17 cellular contexts compared by ENCODE assay signal in the genomic region with DNA sequence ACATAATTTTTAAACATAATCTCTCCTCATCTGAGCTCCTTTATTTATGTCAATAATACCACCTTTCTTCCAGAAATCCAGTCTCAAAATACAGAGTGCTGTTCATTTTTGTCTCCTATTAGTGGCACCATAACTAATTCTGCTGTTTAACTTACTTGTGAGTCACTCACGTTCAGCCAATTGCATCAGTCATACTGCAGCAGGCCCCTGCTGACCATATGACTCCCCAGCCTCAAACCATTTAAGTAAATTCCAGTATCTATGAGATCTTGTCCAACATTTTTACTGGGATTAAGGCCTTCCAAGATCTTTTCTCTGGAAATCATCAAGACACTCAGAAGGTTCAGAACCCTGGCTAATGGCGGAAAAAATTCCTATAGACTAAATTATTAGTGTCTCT.
DNase-seq lines count a peak whose midpoint lies in the region; ATAC-seq and TF ChIP-seq lines count a peak whose summit lies in the region.
"Had no signal": no experiment of that assay in that cellular context is flagged by ENCODE, and none has a peak within 500 bp of the region (broad histone marks: within the 10 kb centered on the region; RNA-seq: fewer than 3 reads in every experiment).

No MANE protein-coding gene starts in this region.

- CTCF ChIA-PET in OCI-LY7 (lab: Charles Lee; ENCODE audit: unreplicated experiment) = no interaction called here
- CTCF ChIA-PET in CD4-positive, alpha-beta T cell (lab: Charles Lee) = no interaction called here

- no peak overlapping the region for H3K14ac ChIP-seq in mesenchymal stem cell (ENCODE audit: low read length in 2 of 2)

- H3K27ac ChIP-seq in brain microvascular endothelial cell (no peak overlapping the region), mesenchymal stem cell (ENCODE audit: low read length, poor library complexity, severe bottlenecking) (no peak overlapping the region), coronary artery (no peak overlapping the region), OCI-LY7 (ENCODE audit: low read depth, low read length, poor library complexity, severe bottlenecking) (no peak overlapping the region)
- no peak overlapping the region for H3K27ac ChIP-seq in CD4-positive, alpha-beta T cell (ENCODE audit: low read depth, low read length)

- POLR2A ChIA-PET in OCI-LY7 (lab: Charles Lee) = interaction anchor here (1.1 kb wide), 1 partner anchor 28 kb away, joined by 3 read pairs; no protein-coding TSS in a partner anchor
- POLR2A ChIA-PET in CD4-positive, alpha-beta T cell (lab: Charles Lee) = no interaction called here

- H4K8ac ChIP-seq in mesenchymal stem cell (ENCODE audit: low read length) = no peak overlapping the region

- no peaks in the 10 kb centered on the region for H3K27me3 Mint-ChIP-seq in CD4-positive, alpha-beta T cell
- H3K27me3 Mint-ChIP-seq: CD4-positive, alpha-beta memory T cell had no signal

- no peak overlapping the region for H3K9ac ChIP-seq in mesenchymal stem cell (ENCODE audit: low read length)

- no TSS peak for BruUV-seq in OCI-LY7 (replicated peaks; lab: Mats Ljungman, UMichigan)

- no peak overlapping the region for H2BK12ac ChIP-seq in mesenchymal stem cell (ENCODE audit: low read length in 2 of 2)

- no peak overlapping the region for H2AFZ ChIP-seq in mesenchymal stem cell (ENCODE audit: low read depth, low read length)
- H2AFZ ChIP-seq in OCI-LY7 (ENCODE audit: low read length) = no peak overlapping the region

- H3K4me1 ChIP-seq in mesenchymal stem cell (ENCODE audit: control insufficient read depth, insufficient read depth, low read depth, low read length) (no peaks in the 10 kb centered on the region), OCI-LY7 (ENCODE audit: insufficient read depth, low read length, poor library complexity, severe bottlenecking) (no peaks in the 10 kb centered on the region)

- WGBS in mesenchymal stem cell = 67% methylated on average over 1 of the region's 2 CpGs

- TF ChIP-seq CTCF in brain microvascular endothelial cell (IDR thresholded peaks at IDR 0.05; ENCODE audit: low read depth, low read length, missing control alignments) = no peak
- TF ChIP-seq CTCF in coronary artery (IDR thresholded peaks at IDR 0.05) = no peak
- TF ChIP-seq CTCF in OCI-LY7 (conservative IDR thresholded peaks at IDR 0.05; ENCODE audit: low read length) = no peak
- TF ChIP-seq CTCF in omental fat pad (IDR thresholded peaks at IDR 0.05) = no peak
- no peak for TF ChIP-seq CTCF in CD4-positive, alpha-beta T cell (IDR thresholded peaks at IDR 0.05)

- no peaks in the 10 kb centered on the region for H3K36me3 Mint-ChIP-seq in CD4-positive, alpha-beta T cell (ENCODE audit: low read depth)
- H3K36me3 Mint-ChIP-seq: CD4-positive, alpha-beta memory T cell had no signal

- peaks cover 2% of the 10 kb centered on the region for H3K9me3 Mint-ChIP-seq in CD4-positive, alpha-beta T cell

- no peak overlapping the region for H3K4me3 ChIP-seq in brain microvascular endothelial cell (ENCODE audit: low read depth, low read length)
- no peak overlapping the region for H3K4me3 ChIP-seq in mesenchymal stem cell (ENCODE audit: insufficient read depth in 1 of 2, low read depth in 1 of 2, low read length in 2 of 2)
- H3K4me3 ChIP-seq in coronary artery = no peak overlapping the region
- H3K4me3 ChIP-seq in OCI-LY7 (ENCODE audit: low read depth, low read length, poor library complexity, severe bottlenecking) = no peak overlapping the region

- in situ Hi-C loops in brain microvascular endothelial cell (cut with HindIII; ENCODE audit: low pct_ligation_motif_present, low sequenced_read_pairs) = no loop called here

- DNase-seq in COLO829 (ENCODE audit: low spot score) (peak; percentile 6), OCI-M1 (lab: John Stamatoyannopoulos, UW) (peak; percentile 12), brain microvascular endothelial cell (peak; percentile 16), mesenchymal stem cell (peak; percentile 40), coronary artery (ENCODE audit: low spot score) (no peak), OCI-LY7 (ENCODE audit: low spot score) (no peak), omental fat pad (ENCODE audit: low spot score) (no peak)
- no peak for DNase-seq in CD4-positive, alpha-beta T cell
- DNase-seq: CD4-positive, alpha-beta memory T cell; H7; Kasumi-1; MV-4-11; NCI-H1436; NCI-H2081 treated with DMSO at 0.1 percent for 48 hours; NCI-H2227 treated with DMSO at 0.1 percent for 48 hours; Right ventricle myocardium superior had no signal

- no peak overlapping the region for H2AK5ac ChIP-seq in mesenchymal stem cell (ENCODE audit: low read length, severe bottlenecking)

- H3K9me2 ChIP-seq in OCI-LY7 (ENCODE audit: insufficient read depth, low read length) = no peaks in the 10 kb centered on the region

- no peak overlapping the region for H3K18ac ChIP-seq in mesenchymal stem cell (ENCODE audit: low read depth in 1 of 2, low read length in 2 of 2)

- H2BK120ac ChIP-seq in mesenchymal stem cell (ENCODE audit: low read depth, low read length) = no peak overlapping the region

- H3K79me1 ChIP-seq in mesenchymal stem cell (replicated peaks; ENCODE audit: low read length, poor library complexity, severe bottlenecking) = no peaks in the 10 kb centered on the region

- no peak overlapping the region for H2BK15ac ChIP-seq in mesenchymal stem cell (ENCODE audit: low read depth, poor library complexity, severe bottlenecking)

- H3K27me3 ChIP-seq in brain microvascular endothelial cell (replicated peaks) = no peaks in the 10 kb centered on the region
- H3K27me3 ChIP-seq in mesenchymal stem cell (ENCODE audit: control insufficient read depth in 1 of 2, insufficient read depth in 1 of 2, low read length in 2 of 2) = no peaks in the 10 kb centered on the region
- no peaks in the 10 kb centered on the region for H3K27me3 ChIP-seq in CD4-positive, alpha-beta T cell (ENCODE audit: control insufficient read depth, insufficient read depth, low read length)

- H3K4me2 ChIP-seq in mesenchymal stem cell (ENCODE audit: low read length, poor library complexity, severe bottlenecking) = no peak overlapping the region
- no peak overlapping the region for H3K4me2 ChIP-seq in OCI-LY7 (ENCODE audit: low read length)

- H3K36me3 ChIP-seq in brain microvascular endothelial cell (replicated peaks) = no peaks in the 10 kb centered on the region
- H3K36me3 ChIP-seq in mesenchymal stem cell (ENCODE audit: control insufficient read depth in 1 of 2, insufficient read depth in 2 of 2, low read depth in 1 of 2, low read length in 2 of 2) = no peaks in the 10 kb centered on the region
- H3K36me3 ChIP-seq in OCI-LY7 (ENCODE audit: insufficient read depth, low read length) = no peaks in the 10 kb centered on the region

- H3K9me3 ChIP-seq in mesenchymal stem cell (ENCODE audit: control insufficient read depth, low read length) = peaks cover 3% of the 10 kb centered on the region
- H3K9me3 ChIP-seq in OCI-LY7 (ENCODE audit: low read length) = no peaks in the 10 kb centered on the region
- no peaks in the 10 kb centered on the region for H3K9me3 ChIP-seq in CD4-positive, alpha-beta T cell (ENCODE audit: control insufficient read depth, low read length)

- no peak overlapping the region for H3K4me3 Mint-ChIP-seq in CD4-positive, alpha-beta T cell
- H3K4me3 Mint-ChIP-seq: CD4-positive, alpha-beta memory T cell had no signal

- H3K4ac ChIP-seq in mesenchymal stem cell (ENCODE audit: low read depth in 1 of 2, low read length in 2 of 2) = no peak overlapping the region

- no peaks in the 10 kb centered on the region for H3K79me2 ChIP-seq in OCI-LY7 (ENCODE audit: insufficient read depth, low read depth, low read length)

- H4K91ac ChIP-seq in mesenchymal stem cell (ENCODE audit: low read length) = no peak overlapping the region

- no peak for ATAC-seq in omental fat pad (ENCODE audit: low FRiP score)
- no peak for ATAC-seq in CD4-positive, alpha-beta T cell (ENCODE audit: poor library complexity)
- ATAC-seq: Panc1 had no signal

- intact Hi-C loops in OCI-LY7 (cut with micrococcal nuclease; ENCODE audit: unreplicated experiment) = no loop called here
- intact Hi-C loops in CD4-positive, alpha-beta T cell (cut with DNase I, micrococcal nuclease) = no loop called here

- H3K23ac ChIP-seq in mesenchymal stem cell (ENCODE audit: low read length in 2 of 2) = no peak overlapping the region

- no peak overlapping the region for H3K27ac Mint-ChIP-seq in CD4-positive, alpha-beta T cell
- H3K27ac Mint-ChIP-seq: CD4-positive, alpha-beta memory T cell had no signal

- no peaks in the 10 kb centered on the region for H3K4me1 Mint-ChIP-seq in CD4-positive, alpha-beta T cell (ENCODE audit: low read depth)
- H3K4me1 Mint-ChIP-seq: CD4-positive, alpha-beta memory T cell had no signal

- H4K20me1 ChIP-seq in OCI-LY7 (ENCODE audit: insufficient read depth, low read length) = no peaks in the 10 kb centered on the region

- H2BK5ac ChIP-seq in mesenchymal stem cell (ENCODE audit: low read depth, low read length, poor library complexity, severe bottlenecking) = no peak overlapping the region

Comparison
In these comparisons a context has a peak if more than half of its experiments do, and no peak if none do; other contexts are left out.
1. DNase-seq: peak in COLO829 (single experiment), OCI-M1 (single experiment), brain microvascular endothelial cell (single experiment) and mesenchymal stem cell (single experiment); none in coronary artery (single experiment), OCI-LY7 (single experiment), omental fat pad (single experiment) and CD4-positive, alpha-beta T cell (0 of 10).